In genomic region chr13:99484405-99484981, GRCh38 we compare ENCODE assay signal across 14 cellular contexts. TPM values are rescaled to one million over a fixed set of nuclear protein-coding genes. Genes with fewer than 3 reads are reported as not detected.
DNase-seq lines count a peak whose midpoint lies in the region; ATAC-seq and TF ChIP-seq lines count a peak whose summit lies in the region.
"Had no signal": no experiment of that assay in that cellular context is flagged by ENCODE, and none has a peak within 500 bp of the region (broad histone marks: within the 10 kb centered on the region; RNA-seq: fewer than 3 reads in every experiment).

No MANE protein-coding gene starts in this region.

- no peak for TF ChIP-seq CTCF in choroid plexus epithelial cell (conservative IDR thresholded peaks at IDR 0.05; ENCODE audit: low read depth, low read length)
- TF ChIP-seq CTCF in sigmoid colon (IDR thresholded peaks at IDR 0.05): no peak

- H3K27ac Mint-ChIP-seq in activated CD4-positive, alpha-beta memory T cell treated with anti-CD3 and anti-CD28 coated beads, Interleukin-2, amount 10 ng/mL, durations not matched to agents 7 days and 5 days: peak overlapping the region; percentile 32
- H3K27ac Mint-ChIP-seq in activated CD4-positive, alpha-beta memory T cell treated with anti-CD3 and anti-CD28 coated beads for 36 hours: no peak overlapping the region

- H3K4me3 Mint-ChIP-seq in activated CD4-positive, alpha-beta memory T cell treated with anti-CD3 and anti-CD28 coated beads, Interleukin-2, amount 10 ng/mL, durations not matched to agents 7 days and 5 days: no peak overlapping the region
- no peak overlapping the region for H3K4me3 Mint-ChIP-seq in activated CD4-positive, alpha-beta memory T cell treated with anti-CD3 and anti-CD28 coated beads for 36 hours

- intact Hi-C loops in activated CD4-positive, alpha-beta memory T cell treated with anti-CD3 and anti-CD28 coated beads for 36 hours (cut with micrococcal nuclease): no loop called here
- intact Hi-C loops in sigmoid colon (cut with DNase I): no loop called here

- ATAC-seq in HG03095 (IDR thresholded peaks at IDR 0.05; ENCODE audit: unreplicated experiment) (no peak), GM19023 (IDR thresholded peaks at IDR 0.05; ENCODE audit: unreplicated experiment) (no peak)

- CTCF ChIA-PET in activated CD4-positive, alpha-beta memory T cell treated with anti-CD3 and anti-CD28 coated beads, Interleukin-2, amount 10 ng/mL, durations not matched to agents 7 days and 5 days (lab: Charles Lee): interaction anchor here (1.1 to 2.5 kb wide), 6 partner anchors 12 to 48 kb away, joined by 3 to 11 read pairs (median 4); partner anchors contain the start of gene TM9SF2
- CTCF ChIA-PET in activated CD4-positive, alpha-beta memory T cell treated with anti-CD3 and anti-CD28 coated beads for 36 hours (lab: Charles Lee): no interaction called here

- H3K9me3 ChIP-seq in sigmoid colon: peaks cover 0 to 4% (median 0%) of the 10 kb centered on the region in 4 donors

- peak; percentile 39 for DNase-seq in activated CD4-positive, alpha-beta memory T cell treated with anti-CD3 and anti-CD28 coated beads, Interleukin-2, amount 10 ng/mL, durations not matched to agents 7 days and 5 days
- no peak for DNase-seq in activated CD4-positive, alpha-beta memory T cell treated with anti-CD3 and anti-CD28 coated beads for 36 hours
- DNase-seq in NOMO-1 (lab: John Stamatoyannopoulos, UW; ENCODE audit: unreplicated experiment in 2 of 2): peak; percentile 85 to 98
- peak; percentile 94 for DNase-seq in choroid plexus epithelial cell (ENCODE audit: low read depth)
- DNase-seq in non-pigmented ciliary epithelial cell (ENCODE audit: low read depth): peak; percentile 58
- no peak for DNase-seq in sigmoid colon
- DNase-seq: activated CD8-positive, alpha-beta memory T cell treated with anti-CD3 and anti-CD28 coated beads, Interleukin-2, amount 50 U/mL, for 4 hours; heart left ventricle; NCI-H2029; stimulated activated CD4-positive, alpha-beta T cell treated with anti-CD3 and anti-CD28 coated beads, Interleukin-12 subunit alpha, Interleukin-12 subunit beta, amount 100 ng/mL, for 4 hours had no signal

- H3K4me1 Mint-ChIP-seq in activated CD4-positive, alpha-beta memory T cell treated with anti-CD3 and anti-CD28 coated beads, Interleukin-2, amount 10 ng/mL, durations not matched to agents 7 days and 5 days: peaks cover 30% of the 10 kb centered on the region
- H3K4me1 Mint-ChIP-seq in activated CD4-positive, alpha-beta memory T cell treated with anti-CD3 and anti-CD28 coated beads for 36 hours (ENCODE audit: low read depth): peaks cover 11% of the 10 kb centered on the region

- WGBS in sigmoid colon, 2 donors: 62 to 81% methylated on average over 6 of the region's 6 CpGs

- no peaks in the 10 kb centered on the region for H3K27me3 Mint-ChIP-seq in activated CD4-positive, alpha-beta memory T cell treated with anti-CD3 and anti-CD28 coated beads, Interleukin-2, amount 10 ng/mL, durations not matched to agents 7 days and 5 days
- H3K27me3 Mint-ChIP-seq in activated CD4-positive, alpha-beta memory T cell treated with anti-CD3 and anti-CD28 coated beads for 36 hours: no peaks in the 10 kb centered on the region

- POLR2A ChIA-PET in activated CD4-positive, alpha-beta memory T cell treated with anti-CD3 and anti-CD28 coated beads, Interleukin-2, amount 10 ng/mL, durations not matched to agents 7 days and 5 days (lab: Charles Lee): interaction anchor here (0.7 to 1.4 kb wide), 3 partner anchors 12 to 38 kb away, joined by 3 read pairs; no protein-coding TSS in a partner anchor
- POLR2A ChIA-PET in activated CD4-positive, alpha-beta memory T cell treated with anti-CD3 and anti-CD28 coated beads for 36 hours (lab: Charles Lee): no interaction called here

- H3K27me3 ChIP-seq in sigmoid colon: no peaks in the 10 kb centered on the region
- H3K27me3 ChIP-seq: cardiac muscle cell, heart left ventricle had no signal

- H3K36me3 ChIP-seq in sigmoid colon: no peaks in the 10 kb centered on the region
- H3K36me3 ChIP-seq: cardiac muscle cell, heart left ventricle had no signal

- H3K4me3 ChIP-seq in choroid plexus epithelial cell (ENCODE audit: low read depth, low read length) (no peak overlapping the region), sigmoid colon (no peak overlapping the region)
- H3K4me3 ChIP-seq: cardiac muscle cell, heart left ventricle, SK-N-MC had no signal

- TF ChIP-seq POLR2A in sigmoid colon (IDR thresholded peaks at IDR 0.05): no peak

- peaks cover 10% of the 10 kb centered on the region for H3K9me3 Mint-ChIP-seq in activated CD4-positive, alpha-beta memory T cell treated with anti-CD3 and anti-CD28 coated beads, Interleukin-2, amount 10 ng/mL, durations not matched to agents 7 days and 5 days
- peaks cover 10% of the 10 kb centered on the region for H3K9me3 Mint-ChIP-seq in activated CD4-positive, alpha-beta memory T cell treated with anti-CD3 and anti-CD28 coated beads for 36 hours

- no peaks in the 10 kb centered on the region for H3K4me1 ChIP-seq in sigmoid colon

- H3K27ac ChIP-seq in sigmoid colon: no peak overlapping the region
- H3K27ac ChIP-seq: cardiac muscle cell, heart left ventricle, SK-N-MC had no signal

- TF ChIP-seq EP300 in sigmoid colon (IDR thresholded peaks at IDR 0.05): no peak

- H3K36me3 Mint-ChIP-seq in activated CD4-positive, alpha-beta memory T cell treated with anti-CD3 and anti-CD28 coated beads, Interleukin-2, amount 10 ng/mL, durations not matched to agents 7 days and 5 days (ENCODE audit: low read depth): peaks cover 24% of the 10 kb centered on the region
- H3K36me3 Mint-ChIP-seq in activated CD4-positive, alpha-beta memory T cell treated with anti-CD3 and anti-CD28 coated beads for 36 hours: peaks cover 10% of the 10 kb centered on the region

RNA-seq across cellular contexts. Expression of gene TM9SF2, which starts 16.8 kb away (rescaled TPM):
- 10 to 100 TPM; 84.5 to 88.6 TPM for total RNA-seq in activated CD4-positive, alpha-beta memory T cell treated with anti-CD3 and anti-CD28 coated beads, Interleukin-2, amount 10 ng/mL, durations not matched to agents 7 days and 5 days
- 10 to 100 TPM; 67.2 to 72.0 TPM for total RNA-seq in activated CD4-positive, alpha-beta memory T cell treated with anti-CD3 and anti-CD28 coated beads for 36 hours
- total RNA-seq in sigmoid colon: 10 to 100 TPM; 60.9 to 75.3 (median 64.5) TPM
- 100 to 1,000 TPM in 1 of 3 donors, 10 to 100 TPM in 2; 21.6 to 110 (median 42.1) TPM for polyA plus RNA-seq in sigmoid colon

Comparison
In these comparisons a context has a peak if more than half of its experiments do, and no peak if none do; other contexts are left out.
1. DNase-seq: peak in activated CD4-positive, alpha-beta memory T cell treated with anti-CD3 and anti-CD28 coated beads, Interleukin-2, amount 10 ng/mL, durations not matched to agents 7 days and 5 days (single experiment), NOMO-1 (2 of 2), choroid plexus epithelial cell (single experiment) and non-pigmented ciliary epithelial cell (single experiment); none in activated CD4-positive, alpha-beta memory T cell treated with anti-CD3 and anti-CD28 coated beads for 36 hours (single experiment) and sigmoid colon (single experiment).